ENCODE assay signal across 8 cellular contexts in the genomic region with DNA sequence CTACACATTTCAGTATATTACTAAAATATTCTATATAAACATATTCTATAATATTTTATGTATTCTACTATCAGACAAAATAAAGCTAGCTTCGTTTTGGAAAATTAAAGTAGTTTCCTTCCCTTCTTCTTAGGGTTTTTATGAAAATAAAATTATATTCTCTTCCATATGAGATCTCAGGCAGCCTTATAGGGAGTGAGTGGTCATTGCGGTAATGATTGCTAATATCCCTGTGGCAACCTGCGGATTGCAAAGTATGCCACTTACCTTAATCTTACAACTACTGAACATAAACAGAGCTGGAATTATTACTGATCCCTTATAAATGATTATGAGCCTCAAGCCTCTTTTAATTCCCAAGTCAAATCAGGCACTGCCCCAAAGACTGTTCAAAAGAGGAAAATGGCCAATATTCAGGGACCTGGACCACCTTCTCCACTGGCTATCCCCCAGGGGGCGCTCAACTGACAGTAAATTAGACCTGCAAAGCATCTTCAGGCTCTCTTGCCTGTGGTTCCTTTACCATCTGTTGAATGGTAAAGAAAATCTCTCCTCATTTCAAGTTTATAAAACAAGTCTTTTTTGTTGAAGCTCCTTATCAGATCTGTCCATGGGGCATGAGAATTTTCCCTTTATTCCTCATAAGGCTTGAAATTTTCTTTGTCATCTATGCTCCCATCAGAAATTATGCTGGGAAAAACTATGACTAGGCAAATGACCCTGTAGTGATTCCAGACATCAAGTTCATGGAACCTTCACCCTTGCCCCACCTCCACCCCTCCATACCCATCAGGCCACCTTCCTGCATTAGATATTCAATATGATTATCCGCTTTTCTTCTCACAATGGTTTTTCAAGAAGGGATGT.
DNase-seq lines count a peak whose midpoint lies in the region; ATAC-seq and TF ChIP-seq lines count a peak whose summit lies in the region.

No MANE protein-coding gene starts in this region.

- H3K4me3 ChIP-seq in endodermal cell (ENCODE audit: low read length): no peak overlapping the region

- H3K27me3 ChIP-seq in endodermal cell (ENCODE audit: control insufficient read depth, insufficient read depth, low read length, poor library complexity, severe bottlenecking): no peaks in the 10 kb centered on the region

- H3K36me3 ChIP-seq in endodermal cell (ENCODE audit: control insufficient read depth, insufficient read depth, low read length): no peaks in the 10 kb centered on the region

- H3K4me1 Mint-ChIP-seq in endodermal cell: peaks cover 9% of the 10 kb centered on the region

- H3K9me3 Mint-ChIP-seq in endodermal cell: no peaks in the 10 kb centered on the region

- ATAC-seq in GM18520 (IDR thresholded peaks at IDR 0.05; ENCODE audit: unreplicated experiment): peak; percentile 61
- peak; percentile 84 for ATAC-seq in HG03159 (IDR thresholded peaks at IDR 0.05; ENCODE audit: unreplicated experiment)

- no peak overlapping the region for H3K27ac ChIP-seq in endodermal cell (ENCODE audit: low read depth, low read length)

- no peak overlapping the region for H3K4me3 Mint-ChIP-seq in endodermal cell

- 0 to 69% methylated on average over 1 to 4 of the region's 5 CpGs for WGBS in endodermal cell (ENCODE audit: insufficient coverage in 1 of 2, insufficient read length in 1 of 2), 2 experiments

- peak; percentile 67 for DNase-seq in AG08395 (ENCODE audit: low spot score)
- DNase-seq in NCI-H748 treated with DMSO at 0.1 percent for 48 hours (lab: John Stamatoyannopoulos, UW): peak; percentile 31
- peak; percentile 49 to 68 for DNase-seq in activated CD8-positive, alpha-beta memory T cell treated with anti-CD3 and anti-CD28 coated beads for 1 hour (ENCODE audit: extremely low read depth in 1 of 2, low read depth in 1 of 2)
- DNase-seq in endodermal cell: peak; percentile 92
- peak; percentile 73 for DNase-seq in mucosa of gallbladder (ENCODE audit: low spot score)
- DNase-seq in stimulated activated CD8-positive, alpha-beta memory T cell treated with anti-CD3 and anti-CD28 coated beads, Interleukin-7, amount 100 ng/mL, for 24 hours (ENCODE audit: low read depth): peak; percentile 63

- H3K36me3 Mint-ChIP-seq in endodermal cell (ENCODE audit: low read depth): no peaks in the 10 kb centered on the region

- H3K9me3 ChIP-seq in endodermal cell (ENCODE audit: control insufficient read depth, low read length): no peaks in the 10 kb centered on the region

- TF ChIP-seq CTCF in endodermal cell (conservative IDR thresholded peaks at IDR 0.05): peak; percentile 94

- no peak overlapping the region for H3K9ac ChIP-seq in endodermal cell (ENCODE audit: extremely low read depth, low read length, poor library complexity, severe bottlenecking)

- no peaks in the 10 kb centered on the region for H3K4me1 ChIP-seq in endodermal cell (ENCODE audit: control insufficient read depth, insufficient read depth, low read length)

- H3K27me3 Mint-ChIP-seq in endodermal cell (ENCODE audit: insufficient read depth): no peaks in the 10 kb centered on the region

- no peak overlapping the region for H3K27ac Mint-ChIP-seq in endodermal cell

Comparison
In these comparisons a context has a peak if more than half of its experiments do, and no peak if none do; other contexts are left out.
1. DNase-seq: peak in every context shown above with its lines; median percentile 92 in endodermal cell; 73 in mucosa of gallbladder; 67 in AG08395; 63 in stimulated activated CD8-positive, alpha-beta memory T cell treated with anti-CD3 and anti-CD28 coated beads, Interleukin-7, amount 100 ng/mL, for 24 hours; 58 in activated CD8-positive, alpha-beta memory T cell treated with anti-CD3 and anti-CD28 coated beads for 1 hour; 31 in NCI-H748 treated with DMSO at 0.1 percent for 48 hours.